ENCODE assay signal across 1 cellular context in genomic region chr4:15917297-15917696, GRCh38.
TF ChIP-seq lines count a peak whose summit lies in the region.

No MANE protein-coding gene starts in this region.

TF ChIP-seq in IMR-90, 13 proteins besides CTCF, POLR2A, EP300 and RAD21:
- TF ChIP-seq ELK1 (IDR thresholded peaks at IDR 0.05; ENCODE audit: borderline replicate concordance, low read depth, low read length) = no peak
- no peak for TF ChIP-seq FOS (IDR thresholded peaks at IDR 0.05; ENCODE audit: low read depth, low read length)
- no peak for TF ChIP-seq MAFK (IDR thresholded peaks at IDR 0.05; ENCODE audit: low read depth, low read length)
- TF ChIP-seq CEBPB (IDR thresholded peaks at IDR 0.05; ENCODE audit: low read depth, low read length) = no peak
- TF ChIP-seq MAZ (IDR thresholded peaks at IDR 0.05; ENCODE audit: borderline replicate concordance, low read depth, low read length) = no peak
- TF ChIP-seq, protein P1, sequence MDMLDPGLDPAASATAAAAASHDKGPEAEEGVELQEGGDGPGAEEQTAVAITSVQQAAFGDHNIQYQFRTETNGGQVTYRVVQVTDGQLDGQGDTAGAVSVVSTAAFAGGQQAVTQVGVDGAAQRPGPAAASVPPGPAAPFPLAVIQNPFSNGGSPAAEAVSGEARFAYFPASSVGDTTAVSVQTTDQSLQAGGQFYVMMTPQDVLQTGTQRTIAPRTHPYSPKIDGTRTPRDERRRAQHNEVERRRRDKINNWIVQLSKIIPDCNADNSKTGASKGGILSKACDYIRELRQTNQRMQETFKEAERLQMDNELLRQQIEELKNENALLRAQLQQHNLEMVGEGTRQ (IDR thresholded peaks at IDR 0.05; ENCODE audit: low read depth, low read length) = no peak
- no peak for TF ChIP-seq RCOR1 (IDR thresholded peaks at IDR 0.05; ENCODE audit: insufficient replicate concordance, low read length)
- TF ChIP-seq SMC3 (IDR thresholded peaks at IDR 0.05; ENCODE audit: low read depth, low read length) = no peak
